In the genomic region with DNA sequence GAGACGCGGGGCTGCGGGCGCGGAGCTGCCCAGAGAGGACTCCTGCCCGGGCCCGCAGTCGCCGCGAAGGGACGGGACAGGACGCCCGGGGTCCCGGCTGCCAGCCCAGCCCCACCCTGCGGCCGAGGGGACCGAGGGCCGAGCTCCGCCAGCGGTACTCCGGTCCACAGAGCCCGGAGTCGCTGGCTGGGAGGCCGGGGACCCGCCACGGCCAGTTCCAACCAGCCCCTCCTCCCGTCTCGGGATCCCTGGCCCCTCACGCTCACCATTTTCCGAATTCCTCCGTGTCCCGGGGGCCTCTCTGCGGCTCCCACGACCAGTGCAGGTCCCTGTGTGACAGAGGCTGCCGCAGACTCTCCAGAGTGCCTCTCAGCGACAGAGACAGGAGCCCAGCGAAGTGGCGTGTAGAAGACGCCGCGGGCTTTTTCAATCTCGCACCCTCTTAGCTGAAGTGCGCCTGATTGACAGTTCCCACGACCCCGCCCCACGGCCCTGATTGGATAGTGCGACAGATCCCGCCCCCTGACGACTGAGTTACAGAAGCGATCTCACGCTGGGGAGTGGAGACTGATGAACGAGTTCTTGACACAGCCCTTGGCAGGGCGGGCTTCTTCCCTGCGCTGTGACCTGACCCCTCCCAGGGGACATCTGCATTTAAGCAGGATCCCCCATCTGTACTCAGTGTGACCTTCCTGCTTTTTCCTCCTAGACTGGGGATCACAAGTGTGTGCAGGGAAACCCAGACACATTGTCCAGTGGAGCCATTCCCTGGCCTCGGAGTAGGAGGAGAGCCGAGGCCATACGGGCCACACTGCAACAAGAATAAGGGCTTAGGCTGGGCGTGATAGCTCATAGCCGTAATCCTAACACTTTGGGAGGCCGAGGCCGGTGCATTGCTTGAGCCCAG, we compare ENCODE assay signal across 1 cellular context.
TF ChIP-seq lines count a peak whose summit lies in the region.

No MANE protein-coding gene starts in this region.

TF ChIP-seq in K562, 482 proteins besides CTCF, POLR2A, EP300 and RAD21 (continued from another document and continues in another):
- TF ChIP-seq, protein P1, sequence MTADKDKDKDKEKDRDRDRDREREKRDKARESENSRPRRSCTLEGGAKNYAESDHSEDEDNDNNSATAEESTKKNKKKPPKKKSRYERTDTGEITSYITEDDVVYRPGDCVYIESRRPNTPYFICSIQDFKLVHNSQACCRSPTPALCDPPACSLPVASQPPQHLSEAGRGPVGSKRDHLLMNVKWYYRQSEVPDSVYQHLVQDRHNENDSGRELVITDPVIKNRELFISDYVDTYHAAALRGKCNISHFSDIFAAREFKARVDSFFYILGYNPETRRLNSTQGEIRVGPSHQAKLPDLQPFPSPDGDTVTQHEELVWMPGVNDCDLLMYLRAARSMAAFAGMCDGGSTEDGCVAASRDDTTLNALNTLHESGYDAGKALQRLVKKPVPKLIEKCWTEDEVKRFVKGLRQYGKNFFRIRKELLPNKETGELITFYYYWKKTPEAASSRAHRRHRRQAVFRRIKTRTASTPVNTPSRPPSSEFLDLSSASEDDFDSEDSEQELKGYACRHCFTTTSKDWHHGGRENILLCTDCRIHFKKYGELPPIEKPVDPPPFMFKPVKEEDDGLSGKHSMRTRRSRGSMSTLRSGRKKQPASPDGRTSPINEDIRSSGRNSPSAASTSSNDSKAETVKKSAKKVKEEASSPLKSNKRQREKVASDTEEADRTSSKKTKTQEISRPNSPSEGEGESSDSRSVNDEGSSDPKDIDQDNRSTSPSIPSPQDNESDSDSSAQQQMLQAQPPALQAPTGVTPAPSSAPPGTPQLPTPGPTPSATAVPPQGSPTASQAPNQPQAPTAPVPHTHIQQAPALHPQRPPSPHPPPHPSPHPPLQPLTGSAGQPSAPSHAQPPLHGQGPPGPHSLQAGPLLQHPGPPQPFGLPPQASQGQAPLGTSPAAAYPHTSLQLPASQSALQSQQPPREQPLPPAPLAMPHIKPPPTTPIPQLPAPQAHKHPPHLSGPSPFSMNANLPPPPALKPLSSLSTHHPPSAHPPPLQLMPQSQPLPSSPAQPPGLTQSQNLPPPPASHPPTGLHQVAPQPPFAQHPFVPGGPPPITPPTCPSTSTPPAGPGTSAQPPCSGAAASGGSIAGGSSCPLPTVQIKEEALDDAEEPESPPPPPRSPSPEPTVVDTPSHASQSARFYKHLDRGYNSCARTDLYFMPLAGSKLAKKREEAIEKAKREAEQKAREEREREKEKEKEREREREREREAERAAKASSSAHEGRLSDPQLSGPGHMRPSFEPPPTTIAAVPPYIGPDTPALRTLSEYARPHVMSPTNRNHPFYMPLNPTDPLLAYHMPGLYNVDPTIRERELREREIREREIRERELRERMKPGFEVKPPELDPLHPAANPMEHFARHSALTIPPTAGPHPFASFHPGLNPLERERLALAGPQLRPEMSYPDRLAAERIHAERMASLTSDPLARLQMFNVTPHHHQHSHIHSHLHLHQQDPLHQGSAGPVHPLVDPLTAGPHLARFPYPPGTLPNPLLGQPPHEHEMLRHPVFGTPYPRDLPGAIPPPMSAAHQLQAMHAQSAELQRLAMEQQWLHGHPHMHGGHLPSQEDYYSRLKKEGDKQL (CRISPR knock-in tag; IDR thresholded peaks at IDR 0.05; ENCODE audit: borderline replicate concordance), result no peak
- TF ChIP-seq KAT2B (IDR thresholded peaks at IDR 0.05; ENCODE audit: low read depth, low read length) (no peak), ESRRB (CRISPR knock-in tag; IDR thresholded peaks at IDR 0.05; ENCODE audit: borderline replicate concordance) (no peak), NFRKB (IDR thresholded peaks at IDR 0.05; ENCODE audit: low read depth) (no peak), MAFK (IDR thresholded peaks at IDR 0.05; ENCODE audit: low read length) (no peak), RBM14 (IDR thresholded peaks at IDR 0.05; ENCODE audit: borderline replicate concordance, insufficient read depth, low read depth, low read length) (no peak), ZNF197 (CRISPR knock-in tag; IDR thresholded peaks at IDR 0.05; ENCODE audit: low read depth) (no peak), TFAM (CRISPR knock-in tag; conservative IDR thresholded peaks at IDR 0.05) (no peak), ZNF23 (CRISPR knock-in tag; IDR thresholded peaks at IDR 0.05) (no peak), MED1 (CRISPR knock-in tag; IDR thresholded peaks at IDR 0.05; ENCODE audit: borderline replicate concordance) (no peak), CEBPB (tag; IDR thresholded peaks at IDR 0.05) (no peak), ZNF707 (CRISPR knock-in tag; conservative IDR thresholded peaks at IDR 0.05) (no peak), CTBP1 (IDR thresholded peaks at IDR 0.05; ENCODE audit: borderline replicate concordance) (no peak; the same call in 1 of the 2 replicates), PRMT5 (CRISPR knock-in tag; IDR thresholded peaks at IDR 0.05) (no peak), TSC22D4 (tag; IDR thresholded peaks at IDR 0.05) (no peak), NR4A1 (CRISPR knock-in tag; IDR thresholded peaks at IDR 0.05) (no peak), NR4A1 (tag; IDR thresholded peaks at IDR 0.05) (no peak), ZNF282 (CRISPR knock-in tag; IDR thresholded peaks at IDR 0.05) (no peak), NFATC3 (IDR thresholded peaks at IDR 0.05) (no peak), CBFA2T2 (conservative IDR thresholded peaks at IDR 0.05) (no peak), ZNF507 (tag; conservative IDR thresholded peaks at IDR 0.05) (no peak), NR2F6 (CRISPR knock-in tag; IDR thresholded peaks at IDR 0.05) (no peak), HDAC8 (tag; IDR thresholded peaks at IDR 0.05) (no peak), MBD2 (IDR thresholded peaks at IDR 0.05; ENCODE audit: borderline replicate concordance, low read depth) (peak; percentile 35; the same call in 1 of the 2 replicates), MAZ (CRISPR knock-in tag; conservative IDR thresholded peaks at IDR 0.05 in 1 of 2, IDR thresholded peaks at IDR 0.05 in 1 of 2) (peak; percentile 44 to 57; a peak in 2 of 4 replicates), ZFP36 (IDR thresholded peaks at IDR 0.05; ENCODE audit: low read depth, low read length, partially characterized antibody) (no peak), NR2C2 (CRISPR knock-in tag; IDR thresholded peaks at IDR 0.05) (no peak), NR2C2 (tag; IDR thresholded peaks at IDR 0.05) (no peak), ZKSCAN1 (IDR thresholded peaks at IDR 0.05; ENCODE audit: low read depth, low read length) (no peak), KLF10 (CRISPR knock-in tag; IDR thresholded peaks at IDR 0.05) (no peak)
- TF ChIP-seq, protein P2, sequence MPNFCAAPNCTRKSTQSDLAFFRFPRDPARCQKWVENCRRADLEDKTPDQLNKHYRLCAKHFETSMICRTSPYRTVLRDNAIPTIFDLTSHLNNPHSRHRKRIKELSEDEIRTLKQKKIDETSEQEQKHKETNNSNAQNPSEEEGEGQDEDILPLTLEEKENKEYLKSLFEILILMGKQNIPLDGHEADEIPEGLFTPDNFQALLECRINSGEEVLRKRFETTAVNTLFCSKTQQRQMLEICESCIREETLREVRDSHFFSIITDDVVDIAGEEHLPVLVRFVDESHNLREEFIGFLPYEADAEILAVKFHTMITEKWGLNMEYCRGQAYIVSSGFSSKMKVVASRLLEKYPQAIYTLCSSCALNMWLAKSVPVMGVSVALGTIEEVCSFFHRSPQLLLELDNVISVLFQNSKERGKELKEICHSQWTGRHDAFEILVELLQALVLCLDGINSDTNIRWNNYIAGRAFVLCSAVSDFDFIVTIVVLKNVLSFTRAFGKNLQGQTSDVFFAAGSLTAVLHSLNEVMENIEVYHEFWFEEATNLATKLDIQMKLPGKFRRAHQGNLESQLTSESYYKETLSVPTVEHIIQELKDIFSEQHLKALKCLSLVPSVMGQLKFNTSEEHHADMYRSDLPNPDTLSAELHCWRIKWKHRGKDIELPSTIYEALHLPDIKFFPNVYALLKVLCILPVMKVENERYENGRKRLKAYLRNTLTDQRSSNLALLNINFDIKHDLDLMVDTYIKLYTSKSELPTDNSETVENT (CRISPR knock-in tag; IDR thresholded peaks at IDR 0.05), result no peak
- TF ChIP-seq, protein P3, sequence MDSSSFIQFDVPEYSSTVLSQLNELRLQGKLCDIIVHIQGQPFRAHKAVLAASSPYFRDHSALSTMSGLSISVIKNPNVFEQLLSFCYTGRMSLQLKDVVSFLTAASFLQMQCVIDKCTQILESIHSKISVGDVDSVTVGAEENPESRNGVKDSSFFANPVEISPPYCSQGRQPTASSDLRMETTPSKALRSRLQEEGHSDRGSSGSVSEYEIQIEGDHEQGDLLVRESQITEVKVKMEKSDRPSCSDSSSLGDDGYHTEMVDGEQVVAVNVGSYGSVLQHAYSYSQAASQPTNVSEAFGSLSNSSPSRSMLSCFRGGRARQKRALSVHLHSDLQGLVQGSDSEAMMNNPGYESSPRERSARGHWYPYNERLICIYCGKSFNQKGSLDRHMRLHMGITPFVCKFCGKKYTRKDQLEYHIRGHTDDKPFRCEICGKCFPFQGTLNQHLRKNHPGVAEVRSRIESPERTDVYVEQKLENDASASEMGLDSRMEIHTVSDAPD (CRISPR knock-in tag; IDR thresholded peaks at IDR 0.05), result no peak
- TF ChIP-seq, protein P4, sequence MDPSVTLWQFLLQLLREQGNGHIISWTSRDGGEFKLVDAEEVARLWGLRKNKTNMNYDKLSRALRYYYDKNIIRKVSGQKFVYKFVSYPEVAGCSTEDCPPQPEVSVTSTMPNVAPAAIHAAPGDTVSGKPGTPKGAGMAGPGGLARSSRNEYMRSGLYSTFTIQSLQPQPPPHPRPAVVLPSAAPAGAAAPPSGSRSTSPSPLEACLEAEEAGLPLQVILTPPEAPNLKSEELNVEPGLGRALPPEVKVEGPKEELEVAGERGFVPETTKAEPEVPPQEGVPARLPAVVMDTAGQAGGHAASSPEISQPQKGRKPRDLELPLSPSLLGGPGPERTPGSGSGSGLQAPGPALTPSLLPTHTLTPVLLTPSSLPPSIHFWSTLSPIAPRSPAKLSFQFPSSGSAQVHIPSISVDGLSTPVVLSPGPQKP (CRISPR knock-in tag; IDR thresholded peaks at IDR 0.05), result no peak
- TF ChIP-seq, protein P5, sequence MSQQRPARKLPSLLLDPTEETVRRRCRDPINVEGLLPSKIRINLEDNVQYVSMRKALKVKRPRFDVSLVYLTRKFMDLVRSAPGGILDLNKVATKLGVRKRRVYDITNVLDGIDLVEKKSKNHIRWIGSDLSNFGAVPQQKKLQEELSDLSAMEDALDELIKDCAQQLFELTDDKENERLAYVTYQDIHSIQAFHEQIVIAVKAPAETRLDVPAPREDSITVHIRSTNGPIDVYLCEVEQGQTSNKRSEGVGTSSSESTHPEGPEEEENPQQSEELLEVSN (IDR thresholded peaks at IDR 0.05; ENCODE audit: borderline replicate concordance in 1 of 2, extremely low read depth in 1 of 2, insufficient read depth in 1 of 2, insufficient read length in 1 of 2, low read depth in 1 of 2, low read length in 1 of 2, poor library complexity in 1 of 2, severe bottlenecking in 1 of 2), result peak in 1 of 2 experiments; percentile 50
- TF ChIP-seq, protein P6, sequence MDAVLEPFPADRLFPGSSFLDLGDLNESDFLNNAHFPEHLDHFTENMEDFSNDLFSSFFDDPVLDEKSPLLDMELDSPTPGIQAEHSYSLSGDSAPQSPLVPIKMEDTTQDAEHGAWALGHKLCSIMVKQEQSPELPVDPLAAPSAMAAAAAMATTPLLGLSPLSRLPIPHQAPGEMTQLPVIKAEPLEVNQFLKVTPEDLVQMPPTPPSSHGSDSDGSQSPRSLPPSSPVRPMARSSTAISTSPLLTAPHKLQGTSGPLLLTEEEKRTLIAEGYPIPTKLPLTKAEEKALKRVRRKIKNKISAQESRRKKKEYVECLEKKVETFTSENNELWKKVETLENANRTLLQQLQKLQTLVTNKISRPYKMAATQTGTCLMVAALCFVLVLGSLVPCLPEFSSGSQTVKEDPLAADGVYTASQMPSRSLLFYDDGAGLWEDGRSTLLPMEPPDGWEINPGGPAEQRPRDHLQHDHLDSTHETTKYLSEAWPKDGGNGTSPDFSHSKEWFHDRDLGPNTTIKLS (IDR thresholded peaks at IDR 0.05; ENCODE audit: borderline replicate concordance, low read depth), result no peak
- TF ChIP-seq, protein P7, sequence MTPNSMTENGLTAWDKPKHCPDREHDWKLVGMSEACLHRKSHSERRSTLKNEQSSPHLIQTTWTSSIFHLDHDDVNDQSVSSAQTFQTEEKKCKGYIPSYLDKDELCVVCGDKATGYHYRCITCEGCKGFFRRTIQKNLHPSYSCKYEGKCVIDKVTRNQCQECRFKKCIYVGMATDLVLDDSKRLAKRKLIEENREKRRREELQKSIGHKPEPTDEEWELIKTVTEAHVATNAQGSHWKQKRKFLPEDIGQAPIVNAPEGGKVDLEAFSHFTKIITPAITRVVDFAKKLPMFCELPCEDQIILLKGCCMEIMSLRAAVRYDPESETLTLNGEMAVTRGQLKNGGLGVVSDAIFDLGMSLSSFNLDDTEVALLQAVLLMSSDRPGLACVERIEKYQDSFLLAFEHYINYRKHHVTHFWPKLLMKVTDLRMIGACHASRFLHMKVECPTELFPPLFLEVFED (CRISPR knock-in tag; conservative IDR thresholded peaks at IDR 0.05), result no peak
- TF ChIP-seq, protein P8, sequence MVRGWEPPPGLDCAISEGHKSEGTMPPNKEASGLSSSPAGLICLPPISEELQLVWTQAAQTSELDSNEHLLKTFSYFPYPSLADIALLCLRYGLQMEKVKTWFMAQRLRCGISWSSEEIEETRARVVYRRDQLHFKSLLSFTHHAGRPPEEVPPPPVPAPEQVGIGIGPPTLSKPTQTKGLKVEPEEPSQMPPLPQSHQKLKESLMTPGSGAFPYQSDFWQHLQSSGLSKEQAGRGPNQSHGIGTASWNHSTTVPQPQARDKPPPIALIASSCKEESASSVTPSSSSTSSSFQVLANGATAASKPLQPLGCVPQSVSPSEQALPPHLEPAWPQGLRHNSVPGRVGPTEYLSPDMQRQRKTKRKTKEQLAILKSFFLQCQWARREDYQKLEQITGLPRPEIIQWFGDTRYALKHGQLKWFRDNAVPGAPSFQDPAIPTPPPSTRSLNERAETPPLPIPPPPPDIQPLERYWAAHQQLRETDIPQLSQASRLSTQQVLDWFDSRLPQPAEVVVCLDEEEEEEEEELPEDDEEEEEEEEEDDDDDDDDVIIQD (CRISPR knock-in tag; IDR thresholded peaks at IDR 0.05), result no peak
- TF ChIP-seq, protein P9, sequence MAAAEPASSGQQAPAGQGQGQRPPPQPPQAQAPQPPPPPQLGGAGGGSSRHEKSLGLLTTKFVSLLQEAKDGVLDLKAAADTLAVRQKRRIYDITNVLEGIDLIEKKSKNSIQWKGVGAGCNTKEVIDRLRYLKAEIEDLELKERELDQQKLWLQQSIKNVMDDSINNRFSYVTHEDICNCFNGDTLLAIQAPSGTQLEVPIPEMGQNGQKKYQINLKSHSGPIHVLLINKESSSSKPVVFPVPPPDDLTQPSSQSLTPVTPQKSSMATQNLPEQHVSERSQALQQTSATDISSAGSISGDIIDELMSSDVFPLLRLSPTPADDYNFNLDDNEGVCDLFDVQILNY (CRISPR knock-in tag; IDR thresholded peaks at IDR 0.05), result no peak
- TF ChIP-seq, protein P10, sequence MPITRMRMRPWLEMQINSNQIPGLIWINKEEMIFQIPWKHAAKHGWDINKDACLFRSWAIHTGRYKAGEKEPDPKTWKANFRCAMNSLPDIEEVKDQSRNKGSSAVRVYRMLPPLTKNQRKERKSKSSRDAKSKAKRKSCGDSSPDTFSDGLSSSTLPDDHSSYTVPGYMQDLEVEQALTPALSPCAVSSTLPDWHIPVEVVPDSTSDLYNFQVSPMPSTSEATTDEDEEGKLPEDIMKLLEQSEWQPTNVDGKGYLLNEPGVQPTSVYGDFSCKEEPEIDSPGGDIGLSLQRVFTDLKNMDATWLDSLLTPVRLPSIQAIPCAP (CRISPR knock-in tag; IDR thresholded peaks at IDR 0.05; ENCODE audit: borderline replicate concordance), result no peak
